Comparison of ENCODE assay signal across 8 cellular contexts in the genomic region with DNA sequence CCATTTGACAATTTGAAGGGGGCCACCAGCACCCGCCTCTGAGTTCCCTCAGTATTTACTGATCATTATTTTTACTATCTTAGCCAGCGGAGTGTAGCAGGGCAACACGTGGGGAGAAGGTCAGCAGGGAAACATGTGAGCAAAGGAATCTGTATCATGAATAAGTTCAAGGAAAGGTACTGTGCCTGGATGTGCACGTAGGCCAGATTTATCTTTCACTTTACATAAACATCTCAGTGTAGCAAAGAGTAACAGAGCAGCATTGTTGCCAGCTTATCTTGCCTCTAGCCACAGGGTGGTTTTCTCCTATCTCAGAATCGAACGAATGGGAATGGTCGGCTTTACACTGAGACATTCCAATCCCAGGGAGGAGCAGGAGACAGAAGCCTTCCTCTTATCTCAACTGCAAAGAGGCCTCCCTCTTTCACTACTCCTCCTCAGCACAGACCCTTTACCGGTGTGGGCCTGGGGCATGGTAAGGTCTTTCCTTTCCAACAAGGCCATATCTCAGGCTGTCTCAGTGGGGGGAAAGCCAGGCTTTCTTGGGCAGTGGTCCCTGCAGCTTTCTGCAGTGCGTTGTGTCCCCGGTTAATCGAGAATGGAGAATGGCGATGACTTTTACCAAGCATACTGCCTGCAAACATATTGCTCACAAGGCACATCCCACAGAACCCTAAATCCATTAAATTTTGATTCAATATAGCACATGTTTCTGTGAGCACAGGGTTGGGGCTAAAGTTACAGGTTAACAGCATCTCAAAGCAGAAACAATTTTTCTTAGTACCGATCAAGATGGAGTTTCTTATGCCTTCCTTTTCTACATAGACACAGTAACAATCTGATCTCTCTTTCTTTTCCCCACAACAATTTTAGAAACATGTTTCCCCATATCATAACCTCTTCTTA. TPM values are rescaled to one million over a fixed set of nuclear protein-coding genes. Genes with fewer than 3 reads are reported as not detected.
DNase-seq lines count a peak whose midpoint lies in the region; ATAC-seq and TF ChIP-seq lines count a peak whose summit lies in the region.
"Not testable (repeated sequence)": the region's sequence is repeated elsewhere in the genome, so short reads cannot be mapped to it uniquely, and the experiment has no call there.
"Had no signal": no experiment of that assay in that cellular context is flagged by ENCODE, and none has a peak within 500 bp of the region (broad histone marks: within the 10 kb centered on the region; RNA-seq: fewer than 3 reads in every experiment).

No MANE protein-coding gene starts in this region.

- not testable (repeated sequence) for H3K4me3 Mint-ChIP-seq in activated CD8-positive, alpha-beta memory T cell treated with anti-CD3 and anti-CD28 coated beads, Interleukin-2, amount 10 ng/mL, durations not matched to agents 7 days and 5 days; osteocyte (ENCODE audit: unreplicated experiment)

- peak overlapping the region; percentile 55 for H2AFZ ChIP-seq in mammary epithelial cell (ENCODE audit: low read depth, low read length)

- WGBS in mammary epithelial cell (ENCODE audit: low coverage, missing lambda C conversion rate): 74% methylated on average over 13 of the region's 13 CpGs

- H3K27me3 Mint-ChIP-seq in activated CD8-positive, alpha-beta memory T cell treated with anti-CD3 and anti-CD28 coated beads, Interleukin-2, amount 10 ng/mL, durations not matched to agents 7 days and 5 days: not testable (repeated sequence)
- peaks cover 13% of the 10 kb centered on the region for H3K27me3 Mint-ChIP-seq in osteocyte (ENCODE audit: unreplicated experiment)

- TF ChIP-seq CTCF in mammary epithelial cell (conservative IDR thresholded peaks at IDR 0.05 in 1 of 2, IDR thresholded peaks at IDR 0.05 in 1 of 2; ENCODE audit: extremely low read depth in 1 of 2, insufficient read depth in 1 of 2, low read depth in 1 of 2, low read length in 2 of 2); fibroblast of villous mesenchyme (IDR thresholded peaks at IDR 0.05; ENCODE audit: insufficient read depth, low read depth, low read length); osteocyte (IDR thresholded peaks at IDR 0.05): not testable (repeated sequence)

- not testable (repeated sequence) for H3K9me3 ChIP-seq in HUES6 (ENCODE audit: control insufficient read depth, insufficient read depth, low read depth, low read length); mammary epithelial cell (replicated peaks; ENCODE audit: insufficient read depth, low read length)

- not testable (repeated sequence) for H3K79me2 ChIP-seq in mammary epithelial cell (ENCODE audit: insufficient read depth, low read length)

- not testable (repeated sequence) for H3K27me3 ChIP-seq in HUES6 (ENCODE audit: control insufficient read depth, insufficient read depth, low read length); mammary epithelial cell (ENCODE audit: insufficient read depth, low read length)

- not testable (repeated sequence) for H3K36me3 ChIP-seq in HUES6 (ENCODE audit: control insufficient read depth, insufficient read depth, low read length); mammary epithelial cell (ENCODE audit: insufficient read depth, low read length)

- not testable (repeated sequence) for H4K20me1 ChIP-seq in mammary epithelial cell (ENCODE audit: insufficient read depth, low read length)

- peaks cover 51% of the 10 kb centered on the region for H3K4me1 ChIP-seq in HUES6 (ENCODE audit: control insufficient read depth, insufficient read depth, low read length)
- H3K4me1 ChIP-seq in mammary epithelial cell (ENCODE audit: insufficient read depth, low read length): not testable (repeated sequence)

- intact Hi-C loops in mammary epithelial cell (cut with micrococcal nuclease): not testable (repeated sequence)

- in situ Hi-C loops in mammary epithelial cell (cut with MboI; ENCODE audit: low sequenced_read_pairs in 2 of 2): not testable (repeated sequence)

- dilution Hi-C loops in mammary epithelial cell (cut with HindIII; ENCODE audit: low sequenced_read_pairs): not testable (repeated sequence)

- peak overlapping the region; percentile 89; the same call in 1 of the 2 replicates for H3K27ac ChIP-seq in HUES6 (ENCODE audit: low read depth, low read length)
- H3K27ac ChIP-seq in mammary epithelial cell (ENCODE audit: insufficient read depth, low read depth, low read length): not testable (repeated sequence)

- not testable (repeated sequence) for H3K4me1 Mint-ChIP-seq in activated CD8-positive, alpha-beta memory T cell treated with anti-CD3 and anti-CD28 coated beads, Interleukin-2, amount 10 ng/mL, durations not matched to agents 7 days and 5 days; osteocyte (ENCODE audit: unreplicated experiment)

- DNase-seq in SK-N-DZ (ENCODE audit: low spot score): peak; percentile 61
- DNase-seq in activated CD8-positive, alpha-beta memory T cell treated with anti-CD3 and anti-CD28 coated beads, Interleukin-2, amount 10 ng/mL, durations not matched to agents 7 days and 5 days: peak; percentile 23
- not testable (repeated sequence) for DNase-seq in mammary epithelial cell
- DNase-seq in fibroblast of villous mesenchyme (ENCODE audit: low read depth): peak; percentile 85
- DNase-seq in left lobe of liver (ENCODE audit: low spot score): peak; percentile 10
- peak; percentile 53 for DNase-seq in osteocyte (ENCODE audit: extremely low spot score, unreplicated experiment)

- not testable (repeated sequence) for ATAC-seq in activated CD8-positive, alpha-beta memory T cell treated with anti-CD3 and anti-CD28 coated beads, Interleukin-2, amount 10 ng/mL, durations not matched to agents 7 days and 5 days; left lobe of liver

- H3K27ac Mint-ChIP-seq in activated CD8-positive, alpha-beta memory T cell treated with anti-CD3 and anti-CD28 coated beads, Interleukin-2, amount 10 ng/mL, durations not matched to agents 7 days and 5 days; osteocyte (ENCODE audit: unreplicated experiment): not testable (repeated sequence)

- not testable (repeated sequence) for H3K36me3 Mint-ChIP-seq in activated CD8-positive, alpha-beta memory T cell treated with anti-CD3 and anti-CD28 coated beads, Interleukin-2, amount 10 ng/mL, durations not matched to agents 7 days and 5 days; osteocyte (ENCODE audit: unreplicated experiment)

- H3K9ac ChIP-seq in HUES6 (ENCODE audit: low read length): peak overlapping the region; percentile 73
- H3K9ac ChIP-seq in mammary epithelial cell (ENCODE audit: insufficient read depth, low read length): not testable (repeated sequence)

- not testable (repeated sequence) for H3K4me2 ChIP-seq in mammary epithelial cell (ENCODE audit: insufficient read depth, low read depth, low read length)

- CTCF ChIA-PET in activated CD8-positive, alpha-beta memory T cell treated with anti-CD3 and anti-CD28 coated beads, Interleukin-2, amount 10 ng/mL, durations not matched to agents 7 days and 5 days (lab: Charles Lee): interaction anchor here (1.0 to 2.3 kb wide), 5 partner anchors 12 to 135 kb away, joined by 3 to 7 read pairs (median 3); a partner anchor contains a TSS
- CTCF ChIA-PET in mammary epithelial cell (lab: Charles Lee; ENCODE audit: low non-redundant PET): not testable (repeated sequence)

- not testable (repeated sequence) for H3K4me3 ChIP-seq in HUES6 (ENCODE audit: low read depth, low read length); mammary epithelial cell (replicated peaks in 1 of 3; ENCODE audit: insufficient read depth in 1 of 3, low read depth in 2 of 3, low read length in 3 of 3); fibroblast of villous mesenchyme (ENCODE audit: low read depth, low read length)

- not testable (repeated sequence) for H3K9me3 Mint-ChIP-seq in activated CD8-positive, alpha-beta memory T cell treated with anti-CD3 and anti-CD28 coated beads, Interleukin-2, amount 10 ng/mL, durations not matched to agents 7 days and 5 days (ENCODE audit: low read depth); osteocyte (ENCODE audit: unreplicated experiment)

- not testable (repeated sequence) for BruUV-seq in mammary epithelial cell (replicated peaks; lab: Mats Ljungman, UMichigan)

RNA-seq across cellular contexts. Expression of a gene that starts 23.0 kb away (rescaled TPM):
- polyA plus RNA-seq in SK-N-DZ (2014; cell fraction: cytosol; rRNA removed): 0.06 and 0.23 TPM in 2 replicates
- polyA plus RNA-seq in SK-N-DZ (2014; cell fraction: nucleus; rRNA removed): not detected in 2 replicates
- total RNA-seq in activated CD8-positive, alpha-beta memory T cell treated with anti-CD3 and anti-CD28 coated beads, Interleukin-2, amount 10 ng/mL, durations not matched to agents 7 days and 5 days: 10 to 100 TPM; 56.0 to 94.9 TPM
- 1 to 10 TPM in 1 of 2 donors, under 1 TPM in 1; 0.16 to 1.2 TPM for total RNA-seq in mammary epithelial cell
- 0.11 TPM for polyA plus RNA-seq in mammary epithelial cell
- not detected for polyA minus RNA-seq in mammary epithelial cell
- 15.1 and 17.3 TPM in 2 replicates for total RNA-seq in fibroblast of villous mesenchyme
- 2.0 TPM for total RNA-seq in left lobe of liver
- 0.34 and 0.48 TPM in 2 replicates for total RNA-seq in osteocyte
- total RNA-seq: H4 had no signal

RNA-seq across cellular contexts. Expression of a gene that starts 45.3 kb away (rescaled TPM):
- 24.6 and 26.2 TPM in 2 replicates for polyA plus RNA-seq in SK-N-DZ (2014; cell fraction: cytosol; rRNA removed)
- polyA plus RNA-seq in SK-N-DZ (2014; cell fraction: nucleus; rRNA removed): 22.0 and 25.7 TPM in 2 replicates
- total RNA-seq in activated CD8-positive, alpha-beta memory T cell treated with anti-CD3 and anti-CD28 coated beads, Interleukin-2, amount 10 ng/mL, durations not matched to agents 7 days and 5 days: 10 to 100 TPM; 55.2 to 56.0 TPM
- total RNA-seq in mammary epithelial cell (10 to 100 TPM; 70.0 to 93.3 TPM), fibroblast of villous mesenchyme (96.3 and 122 TPM in 2 replicates), left lobe of liver (31.8 TPM), osteocyte (90.2 and 93.1 TPM in 2 replicates)
- 82.5 TPM for polyA plus RNA-seq in mammary epithelial cell
- polyA minus RNA-seq in mammary epithelial cell: 123 TPM
